Comparison of ENCODE assay signal across 1 cellular context in the genomic region with DNA sequence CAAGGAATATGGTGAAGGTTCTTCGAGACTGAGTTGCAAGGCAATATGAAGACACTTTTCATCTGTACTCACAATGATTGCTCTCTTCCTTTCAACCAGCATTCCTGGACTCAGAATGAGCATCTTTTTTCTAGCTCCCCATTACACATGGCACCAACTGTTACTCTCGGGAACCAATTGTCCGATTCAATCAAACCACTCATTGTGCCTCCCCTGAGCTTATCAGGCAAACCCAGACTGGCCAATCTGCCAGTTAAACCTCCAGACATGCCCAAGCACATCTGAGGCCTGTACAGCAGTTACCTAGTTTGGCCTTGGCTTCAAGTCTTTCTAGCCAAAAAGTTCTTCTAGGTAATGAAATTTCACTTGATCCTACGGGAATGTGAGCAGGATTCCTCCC.
TF ChIP-seq lines count a peak whose summit lies in the region.

No MANE protein-coding gene starts in this region.

TF ChIP-seq in GM23338, 12 proteins besides CTCF, POLR2A, EP300 and RAD21 (continued from another document):
- no peak for TF ChIP-seq NANOG (IDR thresholded peaks at IDR 0.05; ENCODE audit: borderline replicate concordance)
- TF ChIP-seq, protein P1, sequence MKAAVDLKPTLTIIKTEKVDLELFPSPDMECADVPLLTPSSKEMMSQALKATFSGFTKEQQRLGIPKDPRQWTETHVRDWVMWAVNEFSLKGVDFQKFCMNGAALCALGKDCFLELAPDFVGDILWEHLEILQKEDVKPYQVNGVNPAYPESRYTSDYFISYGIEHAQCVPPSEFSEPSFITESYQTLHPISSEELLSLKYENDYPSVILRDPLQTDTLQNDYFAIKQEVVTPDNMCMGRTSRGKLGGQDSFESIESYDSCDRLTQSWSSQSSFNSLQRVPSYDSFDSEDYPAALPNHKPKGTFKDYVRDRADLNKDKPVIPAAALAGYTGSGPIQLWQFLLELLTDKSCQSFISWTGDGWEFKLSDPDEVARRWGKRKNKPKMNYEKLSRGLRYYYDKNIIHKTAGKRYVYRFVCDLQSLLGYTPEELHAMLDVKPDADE (IDR thresholded peaks at IDR 0.05), result no peak
